In the genomic region with DNA sequence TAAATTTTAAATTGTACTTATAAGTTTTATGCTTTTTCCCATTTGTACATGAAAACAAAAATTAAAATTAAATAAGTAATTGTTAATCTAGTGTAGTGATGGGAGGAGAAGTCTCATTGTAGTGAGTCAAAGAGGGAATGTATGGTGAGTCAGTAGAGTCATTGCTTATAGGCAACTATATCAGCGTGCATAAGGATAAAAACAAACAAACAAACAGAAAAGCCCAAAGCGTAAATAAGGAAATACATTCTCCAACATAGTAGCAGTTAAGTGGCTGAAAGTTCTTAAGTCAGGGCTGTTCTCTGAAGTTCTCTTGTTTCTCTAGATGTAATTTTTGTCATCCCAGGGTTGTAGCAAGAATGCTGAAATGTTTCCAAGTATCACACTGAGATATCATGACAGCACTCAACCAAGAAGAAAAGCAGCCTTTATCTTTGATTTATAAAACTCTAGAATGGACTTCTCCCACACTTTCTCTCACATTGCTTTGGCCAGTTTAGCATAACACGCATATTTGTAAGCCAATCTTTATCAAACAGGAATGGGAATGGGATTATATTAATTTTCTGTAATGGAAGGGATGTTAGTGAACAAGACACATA, we compare ENCODE assay signal across 27 cellular contexts.
"Had no signal": no experiment of that assay in that cellular context is flagged by ENCODE, and none has a peak within 500 bp of the region (broad histone marks: within the 10 kb centered on the region; RNA-seq: fewer than 3 reads in every experiment).

No MANE protein-coding gene starts in this region.

- H3K27me3 ChIP-seq: colonic mucosa, heart right ventricle, left lung, right lobe of liver had no signal

- H3K9me3 Mint-ChIP-seq: stimulated activated effector memory CD8-positive, alpha-beta T cell treated with anti-CD3 and anti-CD28 coated beads, Interleukin-12 subunit alpha, Interleukin-12 subunit beta, amount 100 ng/mL, for 72 hours; stimulated activated naive CD8-positive, alpha-beta T cell treated with anti-CD3 and anti-CD28 coated beads, Interleukin-15, Interleukin-2, amounts not matched to agents 100 ng/mL and 50 ng/mL, for 24 hours had no signal

- H3K27me3 Mint-ChIP-seq: activated CD4-positive, alpha-beta T cell treated with anti-CD3 and anti-CD28 coated beads for 36 hours; activated CD8-positive, alpha-beta memory T cell treated with anti-CD3 and anti-CD28 coated beads, Interleukin-2, amount 10 ng/mL, durations not matched to agents 7 days and 5 days; progenitor cell of endocrine pancreas; stimulated activated naive CD8-positive, alpha-beta T cell treated with anti-CD3 and anti-CD28 coated beads, Interleukin-15, Interleukin-2, amounts not matched to agents 100 ng/mL and 50 ng/mL, for 24 hours had no signal

- H3K27ac ChIP-seq: colonic mucosa, heart right ventricle, left lung, right lobe of liver, thoracic aorta had no signal

- H3K4me3 ChIP-seq: colonic mucosa, heart right ventricle, left lung, lung, right lobe of liver, thoracic aorta had no signal

- H3K4me1 ChIP-seq: colonic mucosa, heart right ventricle, left lung, right lobe of liver had no signal

- DNase-seq: activated CD4-positive, alpha-beta T cell treated with anti-CD3 and anti-CD28 coated beads for 36 hours; activated CD4-positive, CD25-positive, alpha-beta regulatory T cell; activated CD8-positive, alpha-beta memory T cell treated with anti-CD3 and anti-CD28 coated beads, Interleukin-2, amount 10 ng/mL, durations not matched to agents 7 days and 5 days; activated CD8-positive, alpha-beta T cell treated with anti-CD3 and anti-CD28 coated beads, Interleukin-2, amount 10 ng/mL, durations not matched to agents 7 days and 5 days; activated naive CD4-positive, alpha-beta T cell; activated T-cell treated with anti-CD3 and anti-CD28 coated beads, Interleukin-2, amount 50 U/mL, for 48 hours; aorta; colonic mucosa; effector CD8-positive, alpha-beta T cell; erythroblast; foreskin fibroblast; heart right ventricle; left lung; mesendoderm; natural killer cell; right lobe of liver; stimulated activated CD4-positive, alpha-beta T cell treated with anti-CD3 and anti-CD28 coated beads, Interleukin-12 subunit alpha, Interleukin-12 subunit beta, amount 100 ng/mL, for 4 hours; stimulated activated CD4-positive, alpha-beta T cell treated with anti-CD3 and anti-CD28 coated beads, Interleukin-4, amount 100 ng/mL, for 24 hours; T-helper 1 cell had no signal

- H3K9me3 ChIP-seq: colonic mucosa, right lobe of liver, thoracic aorta had no signal

- H3K4me3 Mint-ChIP-seq: activated CD4-positive, alpha-beta T cell treated with anti-CD3 and anti-CD28 coated beads for 36 hours; activated CD8-positive, alpha-beta memory T cell treated with anti-CD3 and anti-CD28 coated beads, Interleukin-2, amount 10 ng/mL, durations not matched to agents 7 days and 5 days; activated CD8-positive, alpha-beta T cell treated with anti-CD3 and anti-CD28 coated beads, Interleukin-2, amount 10 ng/mL, durations not matched to agents 7 days and 5 days; natural killer cell; stimulated activated effector memory CD8-positive, alpha-beta T cell treated with anti-CD3 and anti-CD28 coated beads, Interleukin-12 subunit alpha, Interleukin-12 subunit beta, amount 100 ng/mL, for 72 hours; stimulated activated naive CD8-positive, alpha-beta T cell treated with anti-CD3 and anti-CD28 coated beads, Interleukin-15, Interleukin-2, amounts not matched to agents 100 ng/mL and 50 ng/mL, for 24 hours; T-helper 2 cell treated with Interferon-gamma antibody and Interleukin-4, amounts not matched to agents 5 μg/mL and 100 μg/mL, for 36 hours had no signal

- FAIRE-seq: urothelium cell line had no signal

- H3K27ac Mint-ChIP-seq: activated CD4-positive, alpha-beta T cell treated with anti-CD3 and anti-CD28 coated beads for 36 hours; activated CD8-positive, alpha-beta memory T cell treated with anti-CD3 and anti-CD28 coated beads, Interleukin-2, amount 10 ng/mL, durations not matched to agents 7 days and 5 days; activated CD8-positive, alpha-beta T cell treated with anti-CD3 and anti-CD28 coated beads, Interleukin-2, amount 10 ng/mL, durations not matched to agents 7 days and 5 days; activated naive CD4-positive, alpha-beta T cell treated with anti-CD3 and anti-CD28 coated beads, Interleukin-2, amount 50 U/mL, for 72 hours; natural killer cell; progenitor cell of endocrine pancreas; stimulated activated effector memory CD8-positive, alpha-beta T cell treated with anti-CD3 and anti-CD28 coated beads, Interleukin-12 subunit alpha, Interleukin-12 subunit beta, amount 100 ng/mL, for 72 hours; stimulated activated naive CD8-positive, alpha-beta T cell treated with anti-CD3 and anti-CD28 coated beads, Interleukin-15, Interleukin-2, amounts not matched to agents 100 ng/mL and 50 ng/mL, for 24 hours; T-helper 2 cell treated with Interferon-gamma antibody and Interleukin-4, amounts not matched to agents 5 μg/mL and 100 μg/mL, for 36 hours had no signal

- H3K4me1 Mint-ChIP-seq: activated CD4-positive, alpha-beta T cell treated with anti-CD3 and anti-CD28 coated beads for 36 hours; activated CD8-positive, alpha-beta memory T cell treated with anti-CD3 and anti-CD28 coated beads, Interleukin-2, amount 10 ng/mL, durations not matched to agents 7 days and 5 days; natural killer cell; stimulated activated effector memory CD8-positive, alpha-beta T cell treated with anti-CD3 and anti-CD28 coated beads, Interleukin-12 subunit alpha, Interleukin-12 subunit beta, amount 100 ng/mL, for 72 hours had no signal

- ATAC-seq: activated CD4-positive, alpha-beta T cell treated with anti-CD3 and anti-CD28 coated beads for 36 hours; activated CD8-positive, alpha-beta memory T cell treated with anti-CD3 and anti-CD28 coated beads, Interleukin-2, amount 10 ng/mL, durations not matched to agents 7 days and 5 days; activated CD8-positive, alpha-beta T cell treated with anti-CD3 and anti-CD28 coated beads, Interleukin-2, amount 10 ng/mL, durations not matched to agents 7 days and 5 days; activated naive CD4-positive, alpha-beta T cell treated with anti-CD3 and anti-CD28 coated beads, Interleukin-2, amount 50 U/mL, for 72 hours; heart right ventricle; left lung; natural killer cell; right lobe of liver; stimulated activated effector memory CD8-positive, alpha-beta T cell treated with anti-CD3 and anti-CD28 coated beads, Interleukin-12 subunit alpha, Interleukin-12 subunit beta, amount 100 ng/mL, for 72 hours had no signal

- H3K36me3 Mint-ChIP-seq: activated CD8-positive, alpha-beta memory T cell treated with anti-CD3 and anti-CD28 coated beads, Interleukin-2, amount 10 ng/mL, durations not matched to agents 7 days and 5 days; natural killer cell; stimulated activated effector memory CD8-positive, alpha-beta T cell treated with anti-CD3 and anti-CD28 coated beads, Interleukin-12 subunit alpha, Interleukin-12 subunit beta, amount 100 ng/mL, for 72 hours had no signal

- H3K36me3 ChIP-seq: colonic mucosa, heart right ventricle, left lung, right lobe of liver, thoracic aorta had no signal
